Comparison of ENCODE assay signal across 23 cellular contexts in the genomic region with DNA sequence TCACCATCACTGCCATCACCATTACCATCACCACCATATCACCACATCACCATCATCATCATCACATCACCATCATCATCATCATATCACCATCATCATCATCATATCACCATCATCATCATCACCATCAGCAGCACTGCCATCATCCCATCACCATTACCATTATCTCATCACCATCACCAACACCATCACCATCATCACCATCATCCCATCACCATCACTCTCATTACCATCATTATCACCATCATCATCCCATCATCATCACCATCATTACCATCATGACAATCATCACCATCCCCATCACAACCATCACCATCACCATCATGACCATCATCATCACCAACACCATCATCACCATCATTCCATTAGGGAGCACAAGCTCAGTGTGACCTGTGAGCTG.
DNase-seq lines count a peak whose midpoint lies in the region; ATAC-seq, FAIRE-seq and TF ChIP-seq lines count a peak whose summit lies in the region.
"Had no signal": no experiment of that assay in that cellular context is flagged by ENCODE, and none has a peak within 500 bp of the region (broad histone marks: within the 10 kb centered on the region; RNA-seq: fewer than 3 reads in every experiment).

No MANE protein-coding gene starts in this region.

- H2BK15ac ChIP-seq in neuronal stem cell (ENCODE audit: low read length) = no peak overlapping the region

- TF ChIP-seq RAD21 in HepG2 (CRISPR knock-in tag; IDR thresholded peaks at IDR 0.05) (no peak), K562 (CRISPR knock-in tag; conservative IDR thresholded peaks at IDR 0.05 in 1 of 2, IDR thresholded peaks at IDR 0.05 in 1 of 2) (no peak)

- TF ChIP-seq CTCF in HepG2 (CRISPR knock-in tag; IDR thresholded peaks at IDR 0.05) (no peak), right lobe of liver (IDR thresholded peaks at IDR 0.05) (no peak), K562 (IDR thresholded peaks at IDR 0.05 in 2 of 3, conservative IDR thresholded peaks at IDR 0.05 in 1 of 3; ENCODE audit: insufficient read depth in 2 of 3, low read depth in 1 of 3, low read length in 3 of 3) (no peak)

- TF ChIP-seq POLR2A in HepG2 (IDR thresholded peaks at IDR 0.05; ENCODE audit: insufficient read depth in 1 of 2, low read depth in 2 of 2, low read length in 2 of 2) = no peak
- TF ChIP-seq POLR2A in right lobe of liver (IDR thresholded peaks at IDR 0.05) = no peak
- no peak for TF ChIP-seq POLR2A in K562 (conservative IDR thresholded peaks at IDR 0.05)

- H3K4ac ChIP-seq in neuronal stem cell (ENCODE audit: low read length) = no peak overlapping the region

- DNase-seq in HepG2 (ENCODE audit: low spot score) = no peak
- no peak for DNase-seq in right lobe of liver
- DNase-seq in K562 (ENCODE audit: extremely low read depth in 1 of 4, low spot score in 3 of 4) = no peak
- DNase-seq in neuronal stem cell (ENCODE audit: low spot score) = no peak
- DNase-seq in nucleus accumbens (lab: John Stamatoyannopoulos, UW) = no peak
- no peak for DNase-seq in stimulated activated naive CD8-positive, alpha-beta T cell treated with anti-CD3 and anti-CD28 coated beads, Interleukin-15, Interleukin-2, amounts not matched to agents 100 U/mL and 50 U/mL, for 24 hours
- DNase-seq in RKO (ENCODE audit: low spot score) = no peak
- DNase-seq: ACHN; AML-193; BE2C; CD4-positive, alpha-beta T cell; DMS 273 treated with DMSO at 0.1 percent for 48 hours; DMS79; GF-D8 had no signal

- H2AFZ ChIP-seq in HepG2 (ENCODE audit: low read length) (no peak overlapping the region), K562 (ENCODE audit: low read depth, low read length) (no peak overlapping the region), neuronal stem cell (ENCODE audit: low read length) (no peak overlapping the region)
- H2AFZ ChIP-seq: GM23338 had no signal

- in situ Hi-C loops in HepG2 (cut with HindIII; ENCODE audit: extremely low pct_ligation_motif_present, low pct_unique_long_range_greater_than_20kb) = no loop called here
- in situ Hi-C loops in K562 (cut with MboI) = no loop called here

- H4K91ac ChIP-seq in neuronal stem cell (ENCODE audit: low read depth, low read length, poor library complexity) = no peak overlapping the region

- H4K20me1 ChIP-seq in HepG2 (ENCODE audit: insufficient read depth, low read length) (no peaks in the 10 kb centered on the region), K562 (replicated peaks; ENCODE audit: control insufficient read depth, insufficient read depth, low read length) (no peaks in the 10 kb centered on the region; the same call in 1 of the 2 replicates)
- H4K20me1 ChIP-seq: BLaER1 treated with 17β-estradiol and CSF1 and Interleukin-3, amounts not matched to agents 10 nM and 100 nM had no signal

- TF ChIP-seq EP300 in HepG2 (IDR thresholded peaks at IDR 0.05; ENCODE audit: low read depth in 2 of 2, low read length in 2 of 2) = no peak
- TF ChIP-seq EP300 in HepG2 (CRISPR knock-in tag; IDR thresholded peaks at IDR 0.05; ENCODE audit: borderline replicate concordance) = no peak
- no peak for TF ChIP-seq EP300 in K562 (IDR thresholded peaks at IDR 0.05; ENCODE audit: low read length)

- no peaks in the 10 kb centered on the region for H3K4me1 ChIP-seq in HepG2 (ENCODE audit: insufficient read depth, low read length)
- H3K4me1 ChIP-seq in right lobe of liver = no peaks in the 10 kb centered on the region
- H3K4me1 ChIP-seq in K562 (replicated peaks in 1 of 2; ENCODE audit: control insufficient read depth in 2 of 2, insufficient read depth in 2 of 2, low read length in 2 of 2) = peaks cover 8 to 29% of the 10 kb centered on the region in 2 experiments; a peak in 4 of 5 replicates
- H3K4me1 ChIP-seq in neuronal stem cell (ENCODE audit: control insufficient read depth in 2 of 2, insufficient read depth in 1 of 2, low read depth in 1 of 2, low read length in 2 of 2) = peaks cover 2 to 4% of the 10 kb centered on the region in 2 donors
- H3K4me1 ChIP-seq: HAP-1 had no signal

- H3K9me3 ChIP-seq in HepG2 (ENCODE audit: low read length) = no peaks in the 10 kb centered on the region
- no peaks in the 10 kb centered on the region for H3K9me3 ChIP-seq in right lobe of liver
- no peaks in the 10 kb centered on the region for H3K9me3 ChIP-seq in K562 (replicated peaks; ENCODE audit: control insufficient read depth, insufficient read depth, low read depth, low read length)
- H3K9me3 ChIP-seq in neuronal stem cell (replicated peaks in 1 of 2; ENCODE audit: control insufficient read depth in 2 of 2, insufficient read depth in 1 of 2, low read depth in 1 of 2, low read length in 2 of 2) = no peaks in the 10 kb centered on the region
- H3K9me3 ChIP-seq: BE2C; BLaER1 treated with 17β-estradiol and CSF1 and Interleukin-3, amounts not matched to agents 10 nM and 100 nM; HAP-1 had no signal

- FAIRE-seq in HepG2 (lab: Jason Lieb, UNC) = no peak
- FAIRE-seq in K562 (lab: Jason Lieb, UNC) = peak; percentile 59
- FAIRE-seq: A204.1, D721Med, GM12891, GM18507, H54 had no signal

- CTCF ChIA-PET in HepG2 (lab: Yijun Ruan, JAX; ENCODE audit: low intra/inter-chr PET ratio, low total read pairs) (no interaction called here), K562 (lab: Yijun Ruan, JAX; ENCODE audit: low intra/inter-chr PET ratio) (no interaction called here)

- H3K79me2 ChIP-seq in HepG2 (ENCODE audit: insufficient read depth, low read length) (no peaks in the 10 kb centered on the region), K562 (ENCODE audit: control insufficient read depth, insufficient read depth, low read length) (no peaks in the 10 kb centered on the region)

- H2BK120ac ChIP-seq in neuronal stem cell (ENCODE audit: low read depth, low read length) = no peak overlapping the region

- no peaks in the 10 kb centered on the region for H3K9me1 ChIP-seq in K562 (ENCODE audit: control insufficient read depth, insufficient read depth, low read length)

- H3K36me3 ChIP-seq in HepG2 (replicated peaks in 1 of 2; ENCODE audit: control insufficient read depth in 1 of 2, insufficient read depth in 2 of 2, low read length in 2 of 2) (no peaks in the 10 kb centered on the region), right lobe of liver (no peaks in the 10 kb centered on the region), K562 (ENCODE audit: control insufficient read depth, insufficient read depth, low read length) (no peaks in the 10 kb centered on the region), neuronal stem cell (replicated peaks in 1 of 2; ENCODE audit: control insufficient read depth in 2 of 2, insufficient read depth in 2 of 2, low read length in 2 of 2) (no peaks in the 10 kb centered on the region)
- H3K36me3 ChIP-seq: BE2C; BLaER1 treated with 17β-estradiol and CSF1 and Interleukin-3, amounts not matched to agents 10 nM and 100 nM; HAP-1 had no signal

- H3K9ac ChIP-seq in HepG2 (ENCODE audit: insufficient read depth, low read depth, low read length) (no peak overlapping the region), K562 (ENCODE audit: insufficient read depth in 1 of 2, low read depth in 2 of 2, low read length in 2 of 2) (no peak overlapping the region), neuronal stem cell (ENCODE audit: low read depth, low read length, poor library complexity) (peak overlapping the region; percentile 15)
- H3K9ac ChIP-seq: BLaER1 treated with 17β-estradiol and CSF1 and Interleukin-3, amounts not matched to agents 10 nM and 100 nM had no signal

- no peaks in the 10 kb centered on the region for H3K79me1 ChIP-seq in neuronal stem cell (ENCODE audit: low read depth, low read length)

- H2AK5ac ChIP-seq in neuronal stem cell (ENCODE audit: low read depth, low read length) = no peak overlapping the region

- no peak for ATAC-seq in HepG2
- no peak for ATAC-seq in right lobe of liver
- ATAC-seq in K562 = no peak
- no peak for ATAC-seq in stimulated activated naive CD8-positive, alpha-beta T cell treated with anti-CD3 and anti-CD28 coated beads, Interleukin-15, Interleukin-2, amounts not matched to agents 100 U/mL and 50 U/mL, for 24 hours
- ATAC-seq: GM23338 had no signal

- POLR2A ChIA-PET in HepG2 (lab: Yijun Ruan, JAX) (no interaction called here), K562 (lab: Yijun Ruan, JAX) (no interaction called here)

- H3K27ac ChIP-seq in HepG2 (ENCODE audit: extremely low read length, insufficient read depth, low read length) (no peak overlapping the region), right lobe of liver (no peak overlapping the region), K562 (ENCODE audit: extremely low read depth, low read depth, low read length) (no peak overlapping the region), neuronal stem cell (replicated peaks; ENCODE audit: low read length) (no peak overlapping the region)
- H3K27ac ChIP-seq: 22Rv1; BLaER1 treated with 17β-estradiol and CSF1 and Interleukin-3, amounts not matched to agents 10 nM and 100 nM had no signal

- no peak overlapping the region for H3K14ac ChIP-seq in neuronal stem cell (ENCODE audit: low read length)

- no peak overlapping the region for H3K4me3 ChIP-seq in HepG2 (replicated peaks in 1 of 3; ENCODE audit: insufficient read depth in 1 of 3, low read depth in 2 of 3, low read length in 3 of 3)
- H3K4me3 ChIP-seq in right lobe of liver = no peak overlapping the region
- no peak overlapping the region for H3K4me3 ChIP-seq in K562
- no peak overlapping the region for H3K4me3 ChIP-seq in neuronal stem cell (ENCODE audit: low read length in 2 of 2)
- H3K4me3 ChIP-seq: BLaER1 treated with 17β-estradiol and CSF1 and Interleukin-3, amounts not matched to agents 10 nM and 100 nM; GM23338; HAP-1 had no signal

- H3K27me3 ChIP-seq in HepG2 (ENCODE audit: control insufficient read depth in 1 of 2, insufficient read depth in 2 of 2, low read length in 2 of 2) (peaks cover 5 to 28% of the 10 kb centered on the region in 2 experiments; a peak in 4 of 5 replicates), right lobe of liver (no peaks in the 10 kb centered on the region), K562 (ENCODE audit: control insufficient read depth in 2 of 2, insufficient read depth in 2 of 2, low read length in 2 of 2) (peaks cover 3 to 12% of the 10 kb centered on the region in 2 experiments; a peak in 3 of 5 replicates), neuronal stem cell (ENCODE audit: control insufficient read depth in 3 of 3, insufficient read depth in 3 of 3, low read depth in 1 of 3, low read length in 3 of 3) (peaks cover 0 to 5% (median 0%) of the 10 kb centered on the region in 3 experiments)
- H3K27me3 ChIP-seq: BE2C; BLaER1 treated with 17β-estradiol and CSF1 and Interleukin-3, amounts not matched to agents 10 nM and 100 nM had no signal

- H3K23ac ChIP-seq in neuronal stem cell (ENCODE audit: low read depth, low read length, poor library complexity) = no peak overlapping the region

- no peak overlapping the region for H3K4me2 ChIP-seq in HepG2 (ENCODE audit: low read depth, low read length)
- no peak overlapping the region for H3K4me2 ChIP-seq in K562 (ENCODE audit: insufficient read depth, low read length)
- no peak overlapping the region for H3K4me2 ChIP-seq in neuronal stem cell (ENCODE audit: insufficient read depth, low read length, poor library complexity, severe bottlenecking)
- H3K4me2 ChIP-seq: BLaER1 treated with 17β-estradiol and CSF1 and Interleukin-3, amounts not matched to agents 10 nM and 100 nM; GM23338 had no signal

- intact Hi-C loops in HepG2 (cut with micrococcal nuclease; ENCODE audit: unreplicated experiment) (no loop called here), right lobe of liver (cut with DNase I) (no loop called here), K562 (cut with micrococcal nuclease) (no loop called here)

- H4K8ac ChIP-seq in neuronal stem cell (ENCODE audit: low read depth, low read length) = no peak overlapping the region

- no peak overlapping the region for H3K18ac ChIP-seq in neuronal stem cell (ENCODE audit: low read length)

- no peak overlapping the region for H2BK12ac ChIP-seq in neuronal stem cell (ENCODE audit: low read length)

- BruUV-seq in HepG2 (replicated peaks; lab: Mats Ljungman, UMichigan) = no TSS peak
- BruUV-seq in K562 (replicated peaks; lab: Mats Ljungman, UMichigan) = no TSS peak

- no peak overlapping the region for H2BK5ac ChIP-seq in neuronal stem cell (ENCODE audit: low read length)
